Comparison of ENCODE assay signal across 20 cellular contexts in the genomic region with DNA sequence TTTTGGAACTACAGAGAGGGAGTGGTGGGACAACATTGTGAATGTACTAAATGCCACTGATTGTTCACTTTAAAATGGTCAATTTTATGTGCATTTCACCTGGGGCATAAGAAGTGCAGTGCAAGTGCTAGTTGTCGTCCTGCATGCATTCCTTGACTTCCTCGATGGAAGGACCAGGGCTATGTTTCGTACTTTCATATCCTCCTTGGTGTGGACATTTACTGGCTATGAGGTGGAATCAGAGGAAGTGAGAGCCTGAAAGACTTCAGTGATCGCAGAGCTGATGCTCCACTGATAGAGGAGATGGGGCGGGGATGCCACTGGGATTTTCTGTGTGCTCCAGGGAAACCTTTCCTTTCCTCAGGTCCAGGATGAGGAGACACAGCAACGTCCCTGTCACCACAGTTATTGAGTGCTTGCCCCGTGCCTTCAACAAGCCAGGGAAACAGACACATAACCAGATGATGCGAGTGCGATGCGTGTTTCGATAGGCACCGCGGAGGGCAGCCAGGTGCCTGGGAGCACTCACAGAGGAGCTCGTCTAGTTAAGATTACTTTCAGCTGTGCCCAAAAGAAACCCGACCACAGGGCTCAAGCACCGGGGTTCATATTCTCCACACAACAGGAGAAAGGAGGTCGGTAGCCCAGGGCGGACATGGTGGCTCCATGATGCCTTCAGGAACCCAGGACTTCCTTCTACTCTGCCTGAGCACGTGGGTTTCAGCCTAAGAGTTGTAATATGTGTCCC. TPM values are rescaled to one million over a fixed set of nuclear protein-coding genes. Genes with fewer than 3 reads are reported as not detected.
A peak's percentile ranks its signal among the peaks of the same experiment; 100 is the strongest.
DNase-seq lines count a peak whose midpoint lies in the region; ATAC-seq, FAIRE-seq and TF ChIP-seq lines count a peak whose summit lies in the region.
"Had no signal": no experiment of that assay in that cellular context is flagged by ENCODE, and none has a peak within 500 bp of the region (broad histone marks: within the 10 kb centered on the region; RNA-seq: fewer than 3 reads in every experiment).

No MANE protein-coding gene starts in this region.

- CTCF ChIA-PET in IMR-90 (lab: Yijun Ruan, JAX) = no interaction called here

- no peak for TF ChIP-seq CTCF in IMR-90 (conservative IDR thresholded peaks at IDR 0.05; ENCODE audit: low read depth, low read length)
- no peak for TF ChIP-seq CTCF in endodermal cell (conservative IDR thresholded peaks at IDR 0.05)
- TF ChIP-seq CTCF in sigmoid colon (IDR thresholded peaks at IDR 0.05) = no peak
- no peak for TF ChIP-seq CTCF in prostate gland (IDR thresholded peaks at IDR 0.05)

- peak; percentile 40 for DNase-seq in Ammon's horn (ENCODE audit: low spot score)
- no peak for DNase-seq in IMR-90
- peak; percentile 37 for DNase-seq in endodermal cell
- DNase-seq in sigmoid colon = peak; percentile 27
- no peak for DNase-seq in EL
- no peak for DNase-seq in prostate gland (ENCODE audit: low spot score)
- DNase-seq in H54 (ENCODE audit: insufficient read length, low spot score) = no peak
- no peak for DNase-seq in GM19240 (ENCODE audit: insufficient read length, low spot score)
- DNase-seq: DMS79 treated with DMSO at 0.1 percent for 48 hours, GDM1, GOT3, NCI-H1436 treated with DMSO at 0.1 percent for 48 hours, NCI-H2081 treated with DMSO at 0.1 percent for 48 hours, NCI-H524, OCI-M1, RPMI8226 had no signal

- no peak for ATAC-seq in IMR-90 (ENCODE audit: low read depth)
- ATAC-seq: CD8-positive, alpha-beta T cell had no signal

- no peak overlapping the region for H3K4me2 ChIP-seq in IMR-90 (ENCODE audit: low read depth, low read length)

- no peak overlapping the region for H2BK5ac ChIP-seq in IMR-90 (ENCODE audit: low read depth, low read length, poor library complexity, severe bottlenecking)

- POLR2A ChIA-PET in IMR-90 (lab: Charles Lee; ENCODE audit: unreplicated experiment) = no interaction called here

- H2AK5ac ChIP-seq in IMR-90 (ENCODE audit: low read depth, low read length) = peak overlapping the region; percentile 21; the same call in 1 of the 2 replicates

- H3K56ac ChIP-seq in IMR-90 (ENCODE audit: extremely low read depth, insufficient read depth, low read length) = no peak overlapping the region

- peaks cover 3% of the 10 kb centered on the region for H3K27me3 Mint-ChIP-seq in endodermal cell (ENCODE audit: insufficient read depth)
- H3K27me3 Mint-ChIP-seq: B cell had no signal

- TF ChIP-seq POLR2A in IMR-90 (IDR thresholded peaks at IDR 0.05; ENCODE audit: low read depth, low read length) (no peak), sigmoid colon (IDR thresholded peaks at IDR 0.05) (no peak), prostate gland (IDR thresholded peaks at IDR 0.05) (no peak), H54 (IDR thresholded peaks at IDR 0.05; ENCODE audit: low read depth, low read length) (no peak)

- no peak overlapping the region for H3K9ac ChIP-seq in IMR-90 (ENCODE audit: low read depth, low read length)
- H3K9ac ChIP-seq in endodermal cell (ENCODE audit: extremely low read depth, low read length, poor library complexity, severe bottlenecking) = no peak overlapping the region

- no peak for TF ChIP-seq EP300 in sigmoid colon (IDR thresholded peaks at IDR 0.05)

- in situ Hi-C loops in IMR-90 (cut with MboI; ENCODE audit: low sequenced_read_pairs) = no loop called here

- H3K14ac ChIP-seq in IMR-90 (replicated peaks; ENCODE audit: low read depth, low read length) = no peak overlapping the region

- 87% methylated on average over 11 of the region's 19 CpGs; no CpG with 5 or more reads in 1 of the 2 experiments for WGBS in IMR-90 (ENCODE audit: extremely low coverage in 2 of 2, insufficient read length in 1 of 2), 2 experiments
- WGBS in endodermal cell (ENCODE audit: insufficient coverage in 1 of 2, insufficient read length in 1 of 2), 2 experiments = 90% methylated on average over 19 of the region's 19 CpGs
- WGBS in sigmoid colon, 2 donors = 87 to 89% methylated on average over 19 of the region's 19 CpGs
- 88% methylated on average over 19 of the region's 19 CpGs for WGBS in prostate gland

- TF ChIP-seq RAD21 in IMR-90 (IDR thresholded peaks at IDR 0.05; ENCODE audit: low read length) = no peak

- no peaks in the 10 kb centered on the region for H3K9me3 ChIP-seq in IMR-90 (ENCODE audit: control insufficient read depth, insufficient read depth, low read length)
- no peaks in the 10 kb centered on the region for H3K9me3 ChIP-seq in endodermal cell (ENCODE audit: control insufficient read depth, low read length)
- H3K9me3 ChIP-seq in sigmoid colon = no peaks in the 10 kb centered on the region
- H3K9me3 ChIP-seq in prostate gland = no peaks in the 10 kb centered on the region

- dilution Hi-C loops in IMR-90 (cut with HindIII; ENCODE audit: low sequenced_read_pairs, unreplicated experiment) = no loop called here

- no peak overlapping the region for H4K8ac ChIP-seq in IMR-90 (ENCODE audit: low read depth in 2 of 2, low read length in 2 of 2)

- H2BK120ac ChIP-seq in IMR-90 (ENCODE audit: low read depth, low read length) = peak overlapping the region; percentile 18; the same call in 1 of the 2 replicates

- H3K4ac ChIP-seq in IMR-90 (ENCODE audit: low read depth, low read length) = no peak overlapping the region

- no peak overlapping the region for H3K18ac ChIP-seq in IMR-90 (ENCODE audit: low read depth, low read length)

- no peaks in the 10 kb centered on the region for H3K79me1 ChIP-seq in IMR-90 (ENCODE audit: low read depth in 1 of 2, low read length in 2 of 2)

- no peak overlapping the region for H3K23ac ChIP-seq in IMR-90 (ENCODE audit: low read depth, low read length)

- peaks cover 6% of the 10 kb centered on the region for H3K9me3 Mint-ChIP-seq in endodermal cell

- no peak overlapping the region for H2BK15ac ChIP-seq in IMR-90 (ENCODE audit: low read depth, low read length)

- intact Hi-C loops in IMR-90 (cut with micrococcal nuclease) (no loop called here), sigmoid colon (cut with DNase I) (no loop called here), prostate gland (cut with DNase I) (no loop called here)

- H4K5ac ChIP-seq in IMR-90 (ENCODE audit: low read depth, low read length) = no peak overlapping the region

- H4K20me1 ChIP-seq in IMR-90 (ENCODE audit: insufficient read depth, low read length) = no peaks in the 10 kb centered on the region

- H3K4me1 Mint-ChIP-seq in endodermal cell = peaks cover 32% of the 10 kb centered on the region
- H3K4me1 Mint-ChIP-seq: B cell, IgD-negative memory B cell had no signal

- H3K9me1 ChIP-seq in IMR-90 (ENCODE audit: insufficient read depth, low read length) = no peaks in the 10 kb centered on the region; the same call in 1 of the 2 replicates

- H3K36me3 ChIP-seq in IMR-90 (ENCODE audit: control insufficient read depth, insufficient read depth, low read length) = no peaks in the 10 kb centered on the region
- H3K36me3 ChIP-seq in endodermal cell (ENCODE audit: control insufficient read depth, insufficient read depth, low read length) = no peaks in the 10 kb centered on the region
- H3K36me3 ChIP-seq in sigmoid colon = no peaks in the 10 kb centered on the region
- H3K36me3 ChIP-seq in prostate gland = no peaks in the 10 kb centered on the region

- no peak overlapping the region for H2AFZ ChIP-seq in IMR-90 (replicated peaks; ENCODE audit: low read length, poor library complexity)

- H3K4me1 ChIP-seq in IMR-90 (ENCODE audit: control insufficient read depth, insufficient read depth, low read length) (no peaks in the 10 kb centered on the region), endodermal cell (ENCODE audit: control insufficient read depth, insufficient read depth, low read length) (no peaks in the 10 kb centered on the region), sigmoid colon (no peaks in the 10 kb centered on the region), prostate gland (replicated peaks) (no peaks in the 10 kb centered on the region)

- peaks cover 1% of the 10 kb centered on the region for H3K36me3 Mint-ChIP-seq in endodermal cell (ENCODE audit: low read depth)
- H3K36me3 Mint-ChIP-seq: CD8-positive, alpha-beta T cell had no signal

- H3K4me3 Mint-ChIP-seq in endodermal cell = no peak overlapping the region
- H3K4me3 Mint-ChIP-seq: B cell; CD8-positive, alpha-beta T cell; IgD-negative memory B cell had no signal

- H4K91ac ChIP-seq in IMR-90 (ENCODE audit: insufficient read depth, low read depth, low read length) = peak overlapping the region; percentile 50; the same call in 1 of the 2 replicates

- H3K27me3 ChIP-seq in IMR-90 (ENCODE audit: control insufficient read depth, insufficient read depth, low read length) = peaks cover 11% of the 10 kb centered on the region
- no peaks in the 10 kb centered on the region for H3K27me3 ChIP-seq in endodermal cell (ENCODE audit: control insufficient read depth, insufficient read depth, low read length, poor library complexity, severe bottlenecking)
- H3K27me3 ChIP-seq in sigmoid colon = no peaks in the 10 kb centered on the region
- H3K27me3 ChIP-seq in prostate gland (replicated peaks; ENCODE audit: insufficient read depth) = no peaks in the 10 kb centered on the region

- BruUV-seq in IMR-90 (replicated peaks; lab: Mats Ljungman, UMichigan) = no TSS peak

- no peak overlapping the region for H3K27ac Mint-ChIP-seq in endodermal cell
- H3K27ac Mint-ChIP-seq: B cell; CD8-positive, alpha-beta T cell had no signal

- H2AK9ac ChIP-seq in IMR-90 (replicated peaks; ENCODE audit: low read depth, low read length, poor library complexity) = no peak overlapping the region

- H3K27ac ChIP-seq in IMR-90 (ENCODE audit: insufficient read depth, low read length) (no peak overlapping the region), endodermal cell (ENCODE audit: low read depth, low read length) (no peak overlapping the region), sigmoid colon (no peak overlapping the region), prostate gland (no peak overlapping the region)

- no peak for FAIRE-seq in H54 (lab: Jason Lieb, UNC)
- FAIRE-seq: D721Med had no signal

- no peak overlapping the region for H3K4me3 ChIP-seq in IMR-90 (ENCODE audit: insufficient read depth, low read depth, low read length)
- no peak overlapping the region for H3K4me3 ChIP-seq in endodermal cell (ENCODE audit: low read length)
- no peak overlapping the region for H3K4me3 ChIP-seq in sigmoid colon
- no peak overlapping the region for H3K4me3 ChIP-seq in prostate gland

- no peak overlapping the region for H2BK20ac ChIP-seq in IMR-90 (ENCODE audit: low read depth, low read length)

RNA-seq across cellular contexts. Expression of a gene that starts 53.9 kb away (rescaled TPM):
- total RNA-seq in IMR-90 (2012; rRNA removed) (9.7 and 10.8 TPM in 2 replicates), endodermal cell (100 to 1,000 TPM; 136 to 298 TPM), sigmoid colon (10 to 100 TPM in 2 of 4 donors, 1 to 10 TPM in 2; 3.6 to 20.6 (median 11.6) TPM), prostate gland (10 to 100 TPM; 24.2 to 49.0 TPM)
- polyA plus RNA-seq in IMR-90 (2012; rRNA removed) (17.6 and 20.0 TPM in 2 replicates), sigmoid colon (10 to 100 TPM in 1 of 3 donors, 1 to 10 TPM in 2; 6.6 to 31.4 (median 6.9) TPM)
- 6.1 and 6.5 TPM in 2 replicates for polyA plus RNA-seq in IMR-90 (2012; cell fraction: cytosol; rRNA removed)
- polyA plus RNA-seq in IMR-90 (2012; cell fraction: nucleus; rRNA removed; ENCODE audit: low replicate concordance) = 117 and 186 TPM in 2 replicates
- polyA plus RNA-seq in endodermal cell (2013, experiment 1 of 2) = 70.7 TPM
- 52.5 TPM for polyA plus RNA-seq in endodermal cell (2013, experiment 2 of 2)

Comparison
In these comparisons a context has a peak if more than half of its experiments do, and no peak if none do; other contexts are left out.
1. DNase-seq: peak in Ammon's horn (single experiment), endodermal cell (single experiment) and sigmoid colon (single experiment); none in IMR-90 (single experiment), EL (single experiment), prostate gland (single experiment), H54 (single experiment) and GM19240 (single experiment).